In the genomic region with DNA sequence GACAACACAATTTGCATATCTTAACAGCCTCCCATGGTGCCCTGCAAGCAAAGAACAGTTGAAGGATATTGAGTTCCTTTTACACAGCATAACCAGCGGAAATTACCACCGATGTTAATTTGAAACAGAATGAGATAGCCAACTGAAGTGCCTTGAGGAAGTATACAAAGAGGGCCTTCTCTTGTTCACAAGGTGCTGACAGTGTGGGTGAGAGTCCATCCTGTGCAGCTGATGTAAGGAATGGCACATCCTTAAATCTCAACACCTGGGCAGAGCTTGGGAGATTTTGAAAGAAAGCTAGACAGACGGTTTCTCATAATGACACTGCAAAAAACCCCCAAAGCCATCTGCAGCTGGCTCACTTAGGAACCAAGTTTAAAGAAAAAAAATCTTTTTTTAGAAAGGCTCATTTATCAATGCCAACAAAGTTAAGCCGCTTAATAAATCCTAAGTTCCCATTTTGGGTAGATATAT, we compare ENCODE assay signal across 1 cellular context.
TF ChIP-seq lines count a peak whose summit lies in the region.

No MANE protein-coding gene starts in this region.

TF ChIP-seq in WTC11, 78 proteins besides CTCF, POLR2A, EP300 and RAD21 (continued from another document):
- no peak for TF ChIP-seq TP53 (CRISPR knock-in tag; IDR thresholded peaks at IDR 0.05)
- no peak for TF ChIP-seq NR2C2 (CRISPR knock-in tag; IDR thresholded peaks at IDR 0.05)
- peak; percentile 75; the same call in 1 of the 2 replicates for TF ChIP-seq NFE2L1 (CRISPR knock-in tag; IDR thresholded peaks at IDR 0.05)
- TF ChIP-seq SMAD4 (CRISPR knock-in tag; IDR thresholded peaks at IDR 0.05) = no peak
- TF ChIP-seq FOXK1 (CRISPR knock-in tag; IDR thresholded peaks at IDR 0.05) = peak; percentile 58
- TF ChIP-seq NR1H2 (CRISPR knock-in tag; IDR thresholded peaks at IDR 0.05) = no peak
- TF ChIP-seq, protein P1, sequence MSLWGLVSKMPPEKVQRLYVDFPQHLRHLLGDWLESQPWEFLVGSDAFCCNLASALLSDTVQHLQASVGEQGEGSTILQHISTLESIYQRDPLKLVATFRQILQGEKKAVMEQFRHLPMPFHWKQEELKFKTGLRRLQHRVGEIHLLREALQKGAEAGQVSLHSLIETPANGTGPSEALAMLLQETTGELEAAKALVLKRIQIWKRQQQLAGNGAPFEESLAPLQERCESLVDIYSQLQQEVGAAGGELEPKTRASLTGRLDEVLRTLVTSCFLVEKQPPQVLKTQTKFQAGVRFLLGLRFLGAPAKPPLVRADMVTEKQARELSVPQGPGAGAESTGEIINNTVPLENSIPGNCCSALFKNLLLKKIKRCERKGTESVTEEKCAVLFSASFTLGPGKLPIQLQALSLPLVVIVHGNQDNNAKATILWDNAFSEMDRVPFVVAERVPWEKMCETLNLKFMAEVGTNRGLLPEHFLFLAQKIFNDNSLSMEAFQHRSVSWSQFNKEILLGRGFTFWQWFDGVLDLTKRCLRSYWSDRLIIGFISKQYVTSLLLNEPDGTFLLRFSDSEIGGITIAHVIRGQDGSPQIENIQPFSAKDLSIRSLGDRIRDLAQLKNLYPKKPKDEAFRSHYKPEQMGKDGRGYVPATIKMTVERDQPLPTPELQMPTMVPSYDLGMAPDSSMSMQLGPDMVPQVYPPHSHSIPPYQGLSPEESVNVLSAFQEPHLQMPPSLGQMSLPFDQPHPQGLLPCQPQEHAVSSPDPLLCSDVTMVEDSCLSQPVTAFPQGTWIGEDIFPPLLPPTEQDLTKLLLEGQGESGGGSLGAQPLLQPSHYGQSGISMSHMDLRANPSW (CRISPR knock-in tag; conservative IDR thresholded peaks at IDR 0.05; ENCODE audit: low read depth) = no peak
- TF ChIP-seq CREM (CRISPR knock-in tag; IDR thresholded peaks at IDR 0.05) = no peak
- TF ChIP-seq AFF4 (CRISPR knock-in tag; IDR thresholded peaks at IDR 0.05; ENCODE audit: borderline replicate concordance) = peak; percentile 56; the same call in 1 of the 2 replicates
- TF ChIP-seq ZNF232 (CRISPR knock-in tag; IDR thresholded peaks at IDR 0.05) = no peak
